ENCODE assay signal across 16 cellular contexts in genomic region chr20:44264287-44264686, GRCh38. TPM values are rescaled to one million over a fixed set of nuclear protein-coding genes. Genes with fewer than 3 reads are reported as not detected.
DNase-seq lines count a peak whose midpoint lies in the region; TF ChIP-seq lines count a peak whose summit lies in the region.
"Had no signal": no experiment of that assay in that cellular context is flagged by ENCODE, and none has a peak within 500 bp of the region (broad histone marks: within the 10 kb centered on the region; RNA-seq: fewer than 3 reads in every experiment).

No MANE protein-coding gene starts in this region.

- in situ Hi-C loops in ACHN (cut with HindIII; ENCODE audit: low pct_ligation_motif_present, low pct_unique_long_range_greater_than_20kb, low sequenced_read_pairs), result no loop called here

- no peak overlapping the region for H3K4me3 ChIP-seq in fibroblast of pulmonary artery (replicated peaks; ENCODE audit: low read depth, low read length)
- H3K4me3 ChIP-seq: skin epidermis, testis had no signal

- TF ChIP-seq CTCF in fibroblast of pulmonary artery (IDR thresholded peaks at IDR 0.05; ENCODE audit: low read length, missing control alignments) (no peak), GM20000 (IDR thresholded peaks at IDR 0.05; ENCODE audit: extremely low read depth, missing control alignments) (no peak)

- DNase-seq in ACHN (peak; percentile 8), ELR (ENCODE audit: low read depth) (peak; percentile 25), fibroblast of pulmonary artery (ENCODE audit: low read depth) (peak; percentile 3), NCI-H2196 treated with DMSO at 0.1 percent for 48 hours (lab: John Stamatoyannopoulos, UW; ENCODE audit: unreplicated experiment) (no peak), GM20000 (ENCODE audit: low spot score) (no peak)
- DNase-seq in stimulated activated CD8-positive, alpha-beta memory T cell treated with anti-CD3 and anti-CD28 coated beads, Interleukin-4, amount 100 ng/mL, for 48 hours, result no peak
- DNase-seq: amygdala; DMS153; NCI-H1436; NCI-H2227 treated with DMSO at 0.1 percent for 48 hours; stimulated activated CD4-positive, alpha-beta T cell treated with anti-CD3 and anti-CD28 coated beads, Interleukin-4, amount 100 ng/mL, for 4 hours; testis had no signal

TF ChIP-seq in PFSK-1, 5 proteins besides CTCF, POLR2A, EP300 and RAD21:
- TF ChIP-seq FOXP2 (optimal IDR thresholded peaks at IDR 0.05; ENCODE audit: borderline replicate concordance, extremely low read depth, extremely low read length, insufficient read depth), result no peak
- no peak for TF ChIP-seq SIN3A (IDR thresholded peaks at IDR 0.05; ENCODE audit: borderline replicate concordance, insufficient read depth, low read length)
- no peak for TF ChIP-seq POLR2AphosphoS5 (IDR thresholded peaks at IDR 0.05; ENCODE audit: low read depth, low read length)
- TF ChIP-seq TAF1 (IDR thresholded peaks at IDR 0.05; ENCODE audit: borderline replicate concordance, insufficient read depth, low read length), result no peak
- peak; percentile 77 to 93 for TF ChIP-seq REST (IDR thresholded peaks at IDR 0.05; ENCODE audit: insufficient read depth in 1 of 2, low read depth in 2 of 2, low read length in 2 of 2)

RNA-seq across cellular contexts. Expression of gene GDAP1L1, which starts 17.2 kb away (rescaled TPM):
- 1.6 TPM for polyA plus RNA-seq in PFSK-1 (2012; ENCODE audit: insufficient read length, low read depth)
- polyA plus RNA-seq: BJ, liver had no signal

RNA-seq across cellular contexts. Expression of gene FITM2, which starts 46.7 kb away (rescaled TPM):
- polyA plus RNA-seq in PFSK-1 (2012; ENCODE audit: insufficient read length, low read depth), result 4.6 TPM

RNA-seq across cellular contexts. Expression of gene OSER1, which starts 53.7 kb away (rescaled TPM):
- polyA plus RNA-seq in PFSK-1 (2012; ENCODE audit: insufficient read length, low read depth), result 18.4 TPM

Comparison
In these comparisons a context has a peak if more than half of its experiments do, and no peak if none do; other contexts are left out.
1. DNase-seq: peak in ACHN (single experiment), ELR (single experiment) and fibroblast of pulmonary artery (single experiment); none in NCI-H2196 treated with DMSO at 0.1 percent for 48 hours (single experiment), GM20000 (single experiment) and stimulated activated CD8-positive, alpha-beta memory T cell treated with anti-CD3 and anti-CD28 coated beads, Interleukin-4, amount 100 ng/mL, for 48 hours (single experiment).